Comparison of ENCODE assay signal across 1 cellular context in genomic region chr4:99947608-99948007, GRCh38.
TF ChIP-seq lines count a peak whose summit lies in the region.

No MANE protein-coding gene starts in this region.

TF ChIP-seq in GM12878, 131 proteins besides CTCF, POLR2A, EP300 and RAD21:
- TF ChIP-seq POLR2AphosphoS5 (IDR thresholded peaks at IDR 0.05; ENCODE audit: low read length) (peak; percentile 1), CBFB (IDR thresholded peaks at IDR 0.05; ENCODE audit: low read depth) (0 out of 2 replicates have a peak, but pooled peaks have one; percentile 4), MTA3 (IDR thresholded peaks at IDR 0.05; ENCODE audit: borderline replicate concordance, low read length) (no peak)
